Comparison of ENCODE assay signal across 8 cellular contexts in genomic region chr19:1384478-1385110, GRCh38. TPM values are rescaled to one million over a fixed set of nuclear protein-coding genes. Genes with fewer than 3 reads are reported as not detected.
DNase-seq lines count a peak whose midpoint lies in the region; ATAC-seq and TF ChIP-seq lines count a peak whose summit lies in the region.

No MANE protein-coding gene starts in this region.

- H3F3A ChIP-seq in MM.1S (ENCODE audit: insufficient read depth, low read length) = peaks cover 20% of the 10 kb centered on the region

- H3K4me3 ChIP-seq in BLaER1 = peak overlapping the region; percentile 94
- H3K4me3 ChIP-seq in MM.1S (ENCODE audit: low read length) = peak overlapping the region; percentile 96

- H3K4me1 Mint-ChIP-seq in dendritic cell treated with granulocyte-macrophage colony-stimulating factor and Interleukin-4, amounts not matched to agents 40 ng/mL and 50 ng/mL, for 4 days (ENCODE audit: low read depth) = peaks cover 43% of the 10 kb centered on the region
- peaks cover 17 to 31% of the 10 kb centered on the region in 2 donors for H3K4me1 Mint-ChIP-seq in natural killer cell

- H3K27ac ChIP-seq in BLaER1 = peak overlapping the region; percentile 91
- H3K27ac ChIP-seq in MM.1S (ENCODE audit: low read length) = peak overlapping the region; percentile 78; the same call in 1 of the 2 replicates

- peaks cover 48% of the 10 kb centered on the region for H3K36me3 Mint-ChIP-seq in dendritic cell treated with granulocyte-macrophage colony-stimulating factor and Interleukin-4, amounts not matched to agents 40 ng/mL and 50 ng/mL, for 4 days (ENCODE audit: low read depth)
- H3K36me3 Mint-ChIP-seq in natural killer cell = no peaks in the 10 kb centered on the region

- H3K9me3 ChIP-seq in BLaER1 = no peaks in the 10 kb centered on the region
- H3K9me3 ChIP-seq in MM.1S (replicated peaks; ENCODE audit: insufficient read depth, low read length) = no peaks in the 10 kb centered on the region

- H3K79me2 ChIP-seq in MM.1S (ENCODE audit: low read length) = peaks cover 54% of the 10 kb centered on the region

- H3K36me3 ChIP-seq in BLaER1 (peaks cover 40% of the 10 kb centered on the region), MM.1S (replicated peaks; ENCODE audit: insufficient read depth, low read length) (no peaks in the 10 kb centered on the region; the same call in 1 of the 2 replicates)

- peaks cover 45% of the 10 kb centered on the region for H4K20me1 ChIP-seq in BLaER1
- no peaks in the 10 kb centered on the region for H4K20me1 ChIP-seq in MM.1S (ENCODE audit: insufficient read depth, low read length)

- peak; percentile 43 for DNase-seq in MM.1S
- DNase-seq in natural killer cell = no peak
- no peak for DNase-seq in NCI-H774 (lab: John Stamatoyannopoulos, UW)
- DNase-seq in hippocampal formation (lab: John Stamatoyannopoulos, UW) = no peak

- no peaks in the 10 kb centered on the region for H3K9me3 Mint-ChIP-seq in dendritic cell treated with granulocyte-macrophage colony-stimulating factor and Interleukin-4, amounts not matched to agents 40 ng/mL and 50 ng/mL, for 4 days
- no peaks in the 10 kb centered on the region for H3K9me3 Mint-ChIP-seq in natural killer cell

- H3K27ac Mint-ChIP-seq in dendritic cell treated with granulocyte-macrophage colony-stimulating factor and Interleukin-4, amounts not matched to agents 40 ng/mL and 50 ng/mL, for 4 days = peak overlapping the region; percentile 92
- H3K27ac Mint-ChIP-seq in natural killer cell = peak overlapping the region; percentile 100

- H3K9ac ChIP-seq in BLaER1 (peak overlapping the region; percentile 87), MM.1S (ENCODE audit: low read length) (peak overlapping the region; percentile 91)

- intact Hi-C loops in dendritic cell treated with granulocyte-macrophage colony-stimulating factor and Interleukin-4, amounts not matched to agents 40 ng/mL and 50 ng/mL, for 4 days (cut with micrococcal nuclease) = no loop called here
- intact Hi-C loops in natural killer cell (cut with micrococcal nuclease) = no loop called here

- H3K4me2 ChIP-seq in BLaER1 (peak overlapping the region; percentile 96), MM.1S (ENCODE audit: low read depth, low read length) (peak overlapping the region; percentile 85)

- ATAC-seq in natural killer cell (no peak), HG03520 (IDR thresholded peaks at IDR 0.05; ENCODE audit: unreplicated experiment) (no peak), HG03280 (IDR thresholded peaks at IDR 0.05; ENCODE audit: unreplicated experiment) (no peak)

- H3K9me2 ChIP-seq in MM.1S (replicated peaks; ENCODE audit: insufficient read depth, low read length) = no peaks in the 10 kb centered on the region

- H3K27me3 Mint-ChIP-seq in dendritic cell treated with granulocyte-macrophage colony-stimulating factor and Interleukin-4, amounts not matched to agents 40 ng/mL and 50 ng/mL, for 4 days = peaks cover 11% of the 10 kb centered on the region
- peaks cover 6% of the 10 kb centered on the region in 2 donors for H3K27me3 Mint-ChIP-seq in natural killer cell (ENCODE audit: low read depth in 2 of 2)

- H3K27me3 ChIP-seq in BLaER1 = no peaks in the 10 kb centered on the region
- no peaks in the 10 kb centered on the region for H3K27me3 ChIP-seq in MM.1S (replicated peaks; ENCODE audit: insufficient read depth, low read length)

- H2AFZ ChIP-seq in MM.1S (ENCODE audit: low read length) = peak overlapping the region; percentile 75

- peaks cover 35% of the 10 kb centered on the region for H3K4me1 ChIP-seq in BLaER1
- H3K4me1 ChIP-seq in MM.1S (ENCODE audit: low read length) = 0 out of 2 replicates have a peak, but pooled peaks cover 3% of the 10 kb centered on the region

- no peak for TF ChIP-seq CTCF in MM.1S (IDR thresholded peaks at IDR 0.05; ENCODE audit: low read length)
- no peak for TF ChIP-seq CTCF in natural killer cell (IDR thresholded peaks at IDR 0.05)

- H3K4me3 Mint-ChIP-seq in dendritic cell treated with granulocyte-macrophage colony-stimulating factor and Interleukin-4, amounts not matched to agents 40 ng/mL and 50 ng/mL, for 4 days = peak overlapping the region; percentile 82
- H3K4me3 Mint-ChIP-seq in natural killer cell = peak overlapping the region; percentile 97

RNA-seq across cellular contexts. Expression of gene NDUFS7, which starts 0.9 kb away (rescaled TPM):
- 10 to 100 TPM; 60.8 to 67.9 (median 66.6) TPM for total RNA-seq in natural killer cell

RNA-seq across cellular contexts. Expression of gene GAMT, which starts 16.7 kb away (rescaled TPM):
- total RNA-seq in natural killer cell = 1 to 10 TPM; 5.1 to 7.5 (median 7.1) TPM

RNA-seq across cellular contexts. Expression of gene DAZAP1, which starts 22.8 kb away (rescaled TPM):
- 100 to 1,000 TPM; 166 to 207 (median 170) TPM for total RNA-seq in natural killer cell

RNA-seq across cellular contexts. Expression of gene RPS15, which starts 53.6 kb away (rescaled TPM):
- total RNA-seq in natural killer cell = 100 to 1,000 TPM; 731 to 872 (median 837) TPM
